In genomic region chr2:97662895-97663625, GRCh38 we compare ENCODE assay signal across 8 cellular contexts. TPM values are rescaled to one million over a fixed set of nuclear protein-coding genes. Genes with fewer than 3 reads are reported as not detected.
A peak's percentile ranks its signal among the peaks of the same experiment; 100 is the strongest.
DNase-seq lines count a peak whose midpoint lies in the region; ATAC-seq and TF ChIP-seq lines count a peak whose summit lies in the region.

No MANE protein-coding gene starts in this region.

- peak; percentile 39 for ATAC-seq in HG02852 (IDR thresholded peaks at IDR 0.05; ENCODE audit: unreplicated experiment)
- peak; percentile 74 for ATAC-seq in activated CD4-positive, alpha-beta T cell treated with anti-CD3 and anti-CD28 coated beads for 36 hours
- ATAC-seq in left colon: peak; percentile 57

- no peak for TF ChIP-seq CTCF in choroid plexus epithelial cell (conservative IDR thresholded peaks at IDR 0.05; ENCODE audit: low read depth, low read length)

- peaks cover 36% of the 10 kb centered on the region for H3K4me1 Mint-ChIP-seq in activated CD4-positive, alpha-beta T cell treated with anti-CD3 and anti-CD28 coated beads for 36 hours

- H3K4me3 ChIP-seq in choroid plexus epithelial cell (ENCODE audit: low read depth, low read length): peak overlapping the region; percentile 75

- H3K36me3 Mint-ChIP-seq in activated CD4-positive, alpha-beta T cell treated with anti-CD3 and anti-CD28 coated beads for 36 hours (ENCODE audit: low read depth): peaks cover 34% of the 10 kb centered on the region

- DNase-seq in NCI-H2227 (lab: John Stamatoyannopoulos, UW; ENCODE audit: unreplicated experiment): peak; percentile 82
- no peak for DNase-seq in NCI-H2227 treated with DMSO at 0.1 percent for 48 hours (lab: John Stamatoyannopoulos, UW)
- DNase-seq in NCI-H2029 (lab: John Stamatoyannopoulos, UW): peak; percentile 52
- DNase-seq in activated CD4-positive, alpha-beta T cell treated with anti-CD3 and anti-CD28 coated beads for 36 hours: peak; percentile 92
- peak; percentile 79 for DNase-seq in choroid plexus epithelial cell (ENCODE audit: low read depth)
- DNase-seq in left colon: peak; percentile 79 to 86
- DNase-seq in stimulated activated CD4-positive, alpha-beta T cell treated with anti-CD3 and anti-CD28 coated beads, Interleukin-1b, Interleukin-23, amount 100 ng/mL, for 48 hours: peak; percentile 91

- intact Hi-C loops in activated CD4-positive, alpha-beta T cell treated with anti-CD3 and anti-CD28 coated beads for 36 hours (cut with DNase I, micrococcal nuclease): loop anchor here (1.0 to 10.0 kb wide), 11 partner anchors 13 to 1516 kb away; partner anchors contain the start of genes ANKRD36 (in 1 of the 2), ARID5A (in 1 of the 2), CIAO1 (in 1 of the 2) and COA5 (in 1 of the 2)
- intact Hi-C loops in left colon (cut with DNase I, micrococcal nuclease): no loop called here

- H3K27ac Mint-ChIP-seq in activated CD4-positive, alpha-beta T cell treated with anti-CD3 and anti-CD28 coated beads for 36 hours: peak overlapping the region; percentile 94

- H3K4me3 Mint-ChIP-seq in activated CD4-positive, alpha-beta T cell treated with anti-CD3 and anti-CD28 coated beads for 36 hours: peak overlapping the region; percentile 83

- no peaks in the 10 kb centered on the region for H3K9me3 Mint-ChIP-seq in activated CD4-positive, alpha-beta T cell treated with anti-CD3 and anti-CD28 coated beads for 36 hours (ENCODE audit: low read depth)

- CTCF ChIA-PET in activated CD4-positive, alpha-beta T cell treated with anti-CD3 and anti-CD28 coated beads for 36 hours (lab: Charles Lee): interaction anchor here (0.6 to 8.2 kb wide), 16 partner anchors 9 to 1546 kb away, joined by 3 to 95 read pairs (median 6); partner anchors contain the start of genes COX5B and ZAP70

- H3K27me3 Mint-ChIP-seq in activated CD4-positive, alpha-beta T cell treated with anti-CD3 and anti-CD28 coated beads for 36 hours: no peaks in the 10 kb centered on the region

- POLR2A ChIA-PET in activated CD4-positive, alpha-beta T cell treated with anti-CD3 and anti-CD28 coated beads for 36 hours (lab: Charles Lee): interaction anchor here (0.8 to 4.6 kb wide), 7 partner anchors 10 to 72 kb away, joined by 3 to 96 read pairs (median 6); partner anchors contain the start of genes COX5B and ZAP70

RNA-seq across cellular contexts. Expression of gene ACTR1B, which starts 0.8 kb away (rescaled TPM):
- 100 to 1,000 TPM in 1 of 2 experiments, 10 to 100 TPM in 1; 92.0 to 124 TPM for total RNA-seq in activated CD4-positive, alpha-beta T cell treated with anti-CD3 and anti-CD28 coated beads for 36 hours
- 10 to 100 TPM; 67.4 to 79.2 TPM for total RNA-seq in left colon

RNA-seq across cellular contexts. Expression of gene C2orf92, which starts 6.5 kb away (rescaled TPM):
- 1 to 10 TPM; 7.4 to 8.9 TPM for total RNA-seq in activated CD4-positive, alpha-beta T cell treated with anti-CD3 and anti-CD28 coated beads for 36 hours
- 1 to 10 TPM; 7.2 to 7.8 TPM for total RNA-seq in left colon

RNA-seq across cellular contexts. Expression of gene COX5B, which starts 17.2 kb away (rescaled TPM):
- 100 to 1,000 TPM; 189 to 220 TPM for total RNA-seq in activated CD4-positive, alpha-beta T cell treated with anti-CD3 and anti-CD28 coated beads for 36 hours
- total RNA-seq in left colon: 100 to 1,000 TPM; 626 to 674 TPM

RNA-seq across cellular contexts. Expression of gene ZAP70, which starts 50.3 kb away (rescaled TPM):
- total RNA-seq in activated CD4-positive, alpha-beta T cell treated with anti-CD3 and anti-CD28 coated beads for 36 hours: 100 to 1,000 TPM; 153 to 156 TPM
- total RNA-seq in left colon: 1 to 10 TPM; 2.8 to 2.9 TPM

Comparison
In these comparisons a context has a peak if more than half of its experiments do, and no peak if none do; other contexts are left out.
1. intact Hi-C loops: an anchor here in activated CD4-positive, alpha-beta T cell treated with anti-CD3 and anti-CD28 coated beads for 36 hours (1.0 to 10.0 kb wide); none called in left colon.